ENCODE assay signal across 8 cellular contexts in genomic region chr19:9792191-9793050, GRCh38. TPM values are rescaled to one million over a fixed set of nuclear protein-coding genes. Genes with fewer than 3 reads are reported as not detected.
DNase-seq lines count a peak whose midpoint lies in the region; ATAC-seq and TF ChIP-seq lines count a peak whose summit lies in the region.

No MANE protein-coding gene starts in this region.

- peak overlapping the region; percentile 52 for H3K27ac ChIP-seq in PC-3 (ENCODE audit: low read length)
- H3K27ac ChIP-seq in esophagus (ENCODE audit: low read depth in 2 of 2, low read length in 1 of 2) = peak overlapping the region; percentile 97 to 99

- peak overlapping the region; percentile 88 to 89 for H3K4me3 Mint-ChIP-seq in activated T-cell treated with anti-CD3 and anti-CD28 coated beads, Interleukin-2, amount 50 U/mL, for 72 hours

- WGBS in esophagus, 2 donors = 3 to 4% methylated on average over 66 to 71 of the region's 71 CpGs

- peak overlapping the region; percentile 96 for H3K27ac Mint-ChIP-seq in activated T-cell treated with anti-CD3 and anti-CD28 coated beads, Interleukin-2, amount 50 U/mL, for 72 hours

- no peaks in the 10 kb centered on the region for H3K9me2 ChIP-seq in PC-3 (replicated peaks; ENCODE audit: low read length)

- CTCF ChIA-PET in PC-3 (lab: Charles Lee) = no interaction called here

- H3K36me3 Mint-ChIP-seq in activated T-cell treated with anti-CD3 and anti-CD28 coated beads, Interleukin-2, amount 50 U/mL, for 72 hours (ENCODE audit: insufficient read depth in 2 of 2) = peaks cover 3 to 5% of the 10 kb centered on the region in 2 donors

- peaks cover 11% of the 10 kb centered on the region for H3K4me1 ChIP-seq in PC-3 (ENCODE audit: insufficient read depth, low read length)
- H3K4me1 ChIP-seq in esophagus (ENCODE audit: control insufficient read depth in 2 of 2, insufficient read depth in 2 of 2, low read length in 1 of 2) = no peaks in the 10 kb centered on the region
- H3K4me1 ChIP-seq in mucosa of descending colon (ENCODE audit: low read depth) = peaks cover 4% of the 10 kb centered on the region

- H4K20me1 ChIP-seq in PC-3 (ENCODE audit: low read length) = no peaks in the 10 kb centered on the region

- H3K9me3 ChIP-seq in PC-3 (ENCODE audit: low read length) = no peaks in the 10 kb centered on the region
- H3K9me3 ChIP-seq in esophagus (ENCODE audit: control insufficient read depth in 2 of 2, insufficient read depth in 1 of 2, low read depth in 1 of 2, low read length in 1 of 2) = no peaks in the 10 kb centered on the region
- H3K9me3 ChIP-seq in mucosa of descending colon = no peaks in the 10 kb centered on the region

- H3K27me3 Mint-ChIP-seq in activated T-cell treated with anti-CD3 and anti-CD28 coated beads, Interleukin-2, amount 50 U/mL, for 72 hours (ENCODE audit: low read depth) = no peaks in the 10 kb centered on the region

- 0 out of 2 replicates have a peak, but pooled peaks have one; percentile 12 for TF ChIP-seq CTCF in GM12875 (IDR thresholded peaks at IDR 0.05; ENCODE audit: borderline replicate concordance, insufficient read depth, low read depth, low read length)
- TF ChIP-seq CTCF in PC-3 (conservative IDR thresholded peaks at IDR 0.05; ENCODE audit: low read depth, low read length) = no peak
- TF ChIP-seq CTCF in mucosa of descending colon (IDR thresholded peaks at IDR 0.05) = no peak

- TF ChIP-seq RAD21 in Ishikawa (IDR thresholded peaks at IDR 0.05; ENCODE audit: low read depth) = peak; percentile 3; the same call in 1 of the 2 replicates

- BruUV-seq in PC-3 (replicated peaks; lab: Mats Ljungman, UMichigan) = no TSS peak

- peak overlapping the region; percentile 78 for H3K9ac ChIP-seq in PC-3 (ENCODE audit: low read length)

- H3K27me3 ChIP-seq in PC-3 (ENCODE audit: low read length) = no peaks in the 10 kb centered on the region
- H3K27me3 ChIP-seq in esophagus (ENCODE audit: control insufficient read depth in 1 of 2, insufficient read depth in 2 of 2, low read length in 2 of 2) = no peaks in the 10 kb centered on the region

- H3K9me3 Mint-ChIP-seq in activated T-cell treated with anti-CD3 and anti-CD28 coated beads, Interleukin-2, amount 50 U/mL, for 72 hours = peaks cover 0 to 2% of the 10 kb centered on the region in 2 donors

- no peak for TF ChIP-seq EP300 in Ishikawa (IDR thresholded peaks at IDR 0.05; ENCODE audit: borderline replicate concordance)

- peak overlapping the region; percentile 93 for H3K4me2 ChIP-seq in PC-3 (ENCODE audit: low read length)

- H3F3A ChIP-seq in PC-3 (ENCODE audit: low read length, unreplicated experiment) = no peaks in the 10 kb centered on the region

- H3K4me3 ChIP-seq in GM12875 (ENCODE audit: low read depth, low read length) (peak overlapping the region; percentile 55), PC-3 (ENCODE audit: low read length) (peak overlapping the region; percentile 75), esophagus (ENCODE audit: low read depth in 1 of 2, low read length in 2 of 2) (peak overlapping the region; percentile 66 to 69), mucosa of descending colon (peak overlapping the region; percentile 28)

- no peaks in the 10 kb centered on the region for H3K79me2 ChIP-seq in PC-3 (ENCODE audit: low read length)

- H3K36me3 ChIP-seq in PC-3 (ENCODE audit: low read depth, low read length) = no peaks in the 10 kb centered on the region
- no peaks in the 10 kb centered on the region for H3K36me3 ChIP-seq in esophagus (ENCODE audit: control insufficient read depth in 2 of 2, insufficient read depth in 2 of 2, low read length in 1 of 2)
- H3K36me3 ChIP-seq in mucosa of descending colon (ENCODE audit: low read depth) = no peaks in the 10 kb centered on the region

- POLR2A ChIA-PET in PC-3 (lab: Charles Lee; ENCODE audit: unreplicated experiment) = no interaction called here

- DNase-seq in PC-3 (peak; percentile 89), mucosa of descending colon (peak; percentile 95 to 97 (median 96))
- DNase-seq in activated T-cell treated with anti-CD3 and anti-CD28 coated beads, Interleukin-2, amount 50 U/mL, for 72 hours = peak; percentile 91 to 95
- DNase-seq in stimulated activated CD8-positive, alpha-beta memory T cell treated with anti-CD3 and anti-CD28 coated beads, Interleukin-15, amount 100 ng/mL, for 48 hours (ENCODE audit: low read depth in 2 of 2) = peak; percentile 74 to 84

- ATAC-seq in PC-3 (peak; percentile 53), mucosa of descending colon (peak; percentile 80), GM18519 (IDR thresholded peaks at IDR 0.05; ENCODE audit: low FRiP score, unreplicated experiment) (no peak)
- peak; percentile 69 to 71 for ATAC-seq in activated T-cell treated with anti-CD3 and anti-CD28 coated beads, Interleukin-2, amount 50 U/mL, for 72 hours (replicated peaks in 1 of 2)

- H2AFZ ChIP-seq in PC-3 (ENCODE audit: low read length) = peak overlapping the region; percentile 100

- intact Hi-C loops in PC-3 (cut with micrococcal nuclease) (loop anchor here (1.0 kb wide), 1 partner anchor 27 kb away; the partner anchor contains the start of gene FBXL12), mucosa of descending colon (cut with DNase I, micrococcal nuclease) (loop anchor here in 1 of 2 donors (10.0 kb wide), 2 partner anchors 168 to 588 kb away; partner anchors contain the start of gene ZNF561)

- peaks cover 36% of the 10 kb centered on the region for H3K4me1 Mint-ChIP-seq in activated T-cell treated with anti-CD3 and anti-CD28 coated beads, Interleukin-2, amount 50 U/mL, for 72 hours (ENCODE audit: low read depth)

TF ChIP-seq in Ishikawa, 13 proteins besides CTCF, POLR2A, EP300 and RAD21 (continues in another document):
- no peak for TF ChIP-seq CREB1 (IDR thresholded peaks at IDR 0.05; ENCODE audit: low read depth)
- no peak for TF ChIP-seq TAF1 (IDR thresholded peaks at IDR 0.05; ENCODE audit: low read depth)
- no peak for TF ChIP-seq TEAD4 (IDR thresholded peaks at IDR 0.05)
- 0 out of 2 replicates have a peak, but pooled peaks have one; percentile 26 for TF ChIP-seq TCF12 (IDR thresholded peaks at IDR 0.05; ENCODE audit: low read depth)
- no peak for TF ChIP-seq EGR1 (IDR thresholded peaks at IDR 0.05)
- no peak for TF ChIP-seq YY1 (IDR thresholded peaks at IDR 0.05; ENCODE audit: low read depth)
- TF ChIP-seq FOXM1 (IDR thresholded peaks at IDR 0.05; ENCODE audit: borderline replicate concordance, low read depth) = no peak
- TF ChIP-seq CEBPB (IDR thresholded peaks at IDR 0.05) = no peak
- no peak for TF ChIP-seq NFIC (IDR thresholded peaks at IDR 0.05)
- TF ChIP-seq REST (IDR thresholded peaks at IDR 0.05; ENCODE audit: low read depth) = no peak
- peak; percentile 93 for TF ChIP-seq MAX (IDR thresholded peaks at IDR 0.05)
- peak; percentile 82; the same call in 1 of the 2 replicates for TF ChIP-seq ZBTB7A (IDR thresholded peaks at IDR 0.05; ENCODE audit: low read depth)

RNA-seq across cellular contexts. Expression of gene ZNF846, which starts 23.9 kb away (rescaled TPM):
- total RNA-seq in PC-3 (2014; rRNA removed) (10.9 and 15.7 TPM in 2 replicates), mucosa of descending colon (10 to 100 TPM; 13.4 to 22.1 (median 20.2) TPM)
- total RNA-seq in activated T-cell treated with anti-CD3 and anti-CD28 coated beads, Interleukin-2, amount 50 U/mL, for 72 hours = 10 to 100 TPM in 1 of 2 donors, 1 to 10 TPM in 1; 7.7 to 10.5 TPM
- 10 to 100 TPM in 1 of 2 donors, 1 to 10 TPM in 1; 8.4 to 17.5 TPM for polyA plus RNA-seq in esophagus

RNA-seq across cellular contexts. Expression of gene FBXL12, which starts 26.5 kb away (rescaled TPM):
- total RNA-seq in PC-3 (2014; rRNA removed) = 31.4 and 37.6 TPM in 2 replicates
- 10 to 100 TPM; 34.1 to 36.9 TPM for total RNA-seq in activated T-cell treated with anti-CD3 and anti-CD28 coated beads, Interleukin-2, amount 50 U/mL, for 72 hours
- polyA plus RNA-seq in esophagus = 10 to 100 TPM; 14.8 to 15.3 TPM
- 10 to 100 TPM; 25.7 to 36.1 (median 31.3) TPM for total RNA-seq in mucosa of descending colon

RNA-seq across cellular contexts. Expression of gene UBL5, which starts 35.3 kb away (rescaled TPM):
- total RNA-seq in PC-3 (2014; rRNA removed) = 521 and 599 TPM in 2 replicates
- total RNA-seq in activated T-cell treated with anti-CD3 and anti-CD28 coated beads, Interleukin-2, amount 50 U/mL, for 72 hours = 100 to 1,000 TPM; 167 to 171 TPM
- 1,000 to 10,000 TPM in 1 of 2 donors, 100 to 1,000 TPM in 1; 604 to 1,000 TPM for polyA plus RNA-seq in esophagus
- 100 to 1,000 TPM; 244 to 293 (median 271) TPM for total RNA-seq in mucosa of descending colon

RNA-seq across cellular contexts. Expression of gene PIN1, which starts 42.7 kb away (rescaled TPM):
- total RNA-seq in PC-3 (2014; rRNA removed) (314 and 349 TPM in 2 replicates), mucosa of descending colon (10 to 100 TPM; 44.5 to 64.2 (median 52.5) TPM)
- total RNA-seq in activated T-cell treated with anti-CD3 and anti-CD28 coated beads, Interleukin-2, amount 50 U/mL, for 72 hours = 10 to 100 TPM; 71.4 to 78.0 TPM
- polyA plus RNA-seq in esophagus = 10 to 100 TPM; 35.0 to 81.7 TPM
